In genomic region chr5:89397096-89397495, GRCh38 we compare ENCODE assay signal across 9 cellular contexts.
DNase-seq lines count a peak whose midpoint lies in the region; ATAC-seq and TF ChIP-seq lines count a peak whose summit lies in the region.
"Had no signal": no experiment of that assay in that cellular context is flagged by ENCODE, and none has a peak within 500 bp of the region (broad histone marks: within the 10 kb centered on the region; RNA-seq: fewer than 3 reads in every experiment).

No MANE protein-coding gene starts in this region.

- peak overlapping the region; percentile 20 to 42 for H3K27ac Mint-ChIP-seq in natural killer cell treated with Interleukin-12 subunit alpha and Interleukin-12 subunit beta and Interleukin-15 and Interleukin-18, amount 100 ng/mL, for 72 hours
- H3K27ac Mint-ChIP-seq in WTC11 = no peak overlapping the region

- H3K4me2 ChIP-seq in OCI-LY1 (ENCODE audit: low read length) = peak overlapping the region; percentile 43

- no peaks in the 10 kb centered on the region for H3K9me3 ChIP-seq in OCI-LY1 (ENCODE audit: low read length)

- peak overlapping the region; percentile 24 for H3K4me3 Mint-ChIP-seq in natural killer cell treated with Interleukin-12 subunit alpha and Interleukin-12 subunit beta and Interleukin-15 and Interleukin-18, amount 100 ng/mL, for 72 hours
- no peak overlapping the region for H3K4me3 Mint-ChIP-seq in WTC11

- no peak overlapping the region for H3K4me3 ChIP-seq in OCI-LY1 (ENCODE audit: low read depth, low read length, poor library complexity, severe bottlenecking)

- no peaks in the 10 kb centered on the region for H3K27me3 ChIP-seq in OCI-LY1 (ENCODE audit: insufficient read depth, low read length)

- TF ChIP-seq CTCF in OCI-LY1 (IDR thresholded peaks at IDR 0.05; ENCODE audit: low read length) = no peak
- no peak for TF ChIP-seq CTCF in WTC11 (IDR thresholded peaks at IDR 0.05)

- no peaks in the 10 kb centered on the region for H4K20me1 ChIP-seq in OCI-LY1 (ENCODE audit: insufficient read depth, low read length)

- peak overlapping the region; percentile 14; the same call in 1 of the 2 replicates for H3K9ac ChIP-seq in OCI-LY1 (ENCODE audit: low read length)
- H3K9ac ChIP-seq: parathyroid adenoma had no signal

- no peaks in the 10 kb centered on the region for H3K79me2 ChIP-seq in OCI-LY1 (ENCODE audit: insufficient read depth, low read length)
- H3K79me2 ChIP-seq: parathyroid adenoma had no signal

- no peaks in the 10 kb centered on the region for H3K9me3 Mint-ChIP-seq in natural killer cell treated with Interleukin-12 subunit alpha and Interleukin-12 subunit beta and Interleukin-15 and Interleukin-18, amount 100 ng/mL, for 72 hours
- H3K9me3 Mint-ChIP-seq in WTC11 = no peaks in the 10 kb centered on the region

- H3K4me1 Mint-ChIP-seq in natural killer cell treated with Interleukin-12 subunit alpha and Interleukin-12 subunit beta and Interleukin-15 and Interleukin-18, amount 100 ng/mL, for 72 hours (ENCODE audit: low read depth in 2 of 2) = peaks cover 21 to 22% of the 10 kb centered on the region in 2 donors
- H3K4me1 Mint-ChIP-seq in WTC11 = peaks cover 4% of the 10 kb centered on the region

- ATAC-seq in GM18909 (IDR thresholded peaks at IDR 0.05; ENCODE audit: poor library complexity, unreplicated experiment) (peak; percentile 90), HG02870 (IDR thresholded peaks at IDR 0.05; ENCODE audit: unreplicated experiment) (peak; percentile 47), WTC11 (no peak)
- no peak for ATAC-seq in natural killer cell treated with Interleukin-12 subunit alpha and Interleukin-12 subunit beta and Interleukin-15 and Interleukin-18, amount 100 ng/mL, for 72 hours

- peak overlapping the region; percentile 66 for H2AFZ ChIP-seq in OCI-LY1 (ENCODE audit: low read length)

- POLR2A ChIA-PET in WTC11 (lab: Charles Lee) = no interaction called here

- H3K4me1 ChIP-seq in OCI-LY1 (ENCODE audit: insufficient read depth, low read length, severe bottlenecking) = peaks cover 24% of the 10 kb centered on the region
- H3K4me1 ChIP-seq: parathyroid adenoma had no signal

- no peaks in the 10 kb centered on the region for H3K9me2 ChIP-seq in OCI-LY1 (ENCODE audit: low read depth, low read length)

- peak overlapping the region; percentile 65 for H3K27ac ChIP-seq in OCI-LY1 (ENCODE audit: low read depth, low read length, poor library complexity, severe bottlenecking)
- H3K27ac ChIP-seq: parathyroid adenoma had no signal

- DNase-seq in natural killer cell treated with Interleukin-12 subunit alpha and Interleukin-12 subunit beta and Interleukin-15 and Interleukin-18, amount 100 ng/mL, for 72 hours (ENCODE audit: low spot score) = no peak
- DNase-seq in foreskin melanocyte (no peak), A172 (ENCODE audit: low spot score) (no peak), anterior cingulate cortex (lab: John Stamatoyannopoulos, UW) (no peak), WTC11 (ENCODE audit: low spot score) (no peak)

- no peaks in the 10 kb centered on the region for H3K36me3 Mint-ChIP-seq in natural killer cell treated with Interleukin-12 subunit alpha and Interleukin-12 subunit beta and Interleukin-15 and Interleukin-18, amount 100 ng/mL, for 72 hours
- no peaks in the 10 kb centered on the region for H3K36me3 Mint-ChIP-seq in WTC11

- no peaks in the 10 kb centered on the region for H3K36me3 ChIP-seq in OCI-LY1 (ENCODE audit: insufficient read depth, low read length)

- CTCF ChIA-PET in WTC11 (lab: Charles Lee) = no interaction called here

- no peaks in the 10 kb centered on the region for H3K27me3 Mint-ChIP-seq in natural killer cell treated with Interleukin-12 subunit alpha and Interleukin-12 subunit beta and Interleukin-15 and Interleukin-18, amount 100 ng/mL, for 72 hours
- no peaks in the 10 kb centered on the region for H3K27me3 Mint-ChIP-seq in WTC11 (ENCODE audit: low read depth)

- no peaks in the 10 kb centered on the region for H3F3A ChIP-seq in OCI-LY1 (ENCODE audit: insufficient read depth, low read length)

TF ChIP-seq in WTC11, 78 proteins besides CTCF, POLR2A, EP300 and RAD21 (continues in another document):
- TF ChIP-seq GABPB1 (CRISPR knock-in tag; IDR thresholded peaks at IDR 0.05) (no peak), STAT6 (CRISPR knock-in tag; conservative IDR thresholded peaks at IDR 0.05; ENCODE audit: low read depth) (no peak), AR (CRISPR knock-in tag; IDR thresholded peaks at IDR 0.05) (no peak), PRDM15 (CRISPR knock-in tag; IDR thresholded peaks at IDR 0.05) (no peak), CREB1 (CRISPR knock-in tag; IDR thresholded peaks at IDR 0.05) (no peak), ZBTB21 (CRISPR knock-in tag; IDR thresholded peaks at IDR 0.05; ENCODE audit: borderline replicate concordance) (no peak), NFYB (CRISPR knock-in tag; conservative IDR thresholded peaks at IDR 0.05; ENCODE audit: low read depth) (no peak)
- TF ChIP-seq, protein P1, sequence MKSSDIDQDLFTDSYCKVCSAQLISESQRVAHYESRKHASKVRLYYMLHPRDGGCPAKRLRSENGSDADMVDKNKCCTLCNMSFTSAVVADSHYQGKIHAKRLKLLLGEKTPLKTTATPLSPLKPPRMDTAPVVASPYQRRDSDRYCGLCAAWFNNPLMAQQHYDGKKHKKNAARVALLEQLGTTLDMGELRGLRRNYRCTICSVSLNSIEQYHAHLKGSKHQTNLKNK (CRISPR knock-in tag; IDR thresholded peaks at IDR 0.05) = no peak

Comparison
In these comparisons a context has a peak if more than half of its experiments do, and no peak if none do; other contexts are left out.
1. ATAC-seq: peak in GM18909 (single experiment) and HG02870 (single experiment); none in natural killer cell treated with Interleukin-12 subunit alpha and Interleukin-12 subunit beta and Interleukin-15 and Interleukin-18, amount 100 ng/mL, for 72 hours (0 of 2) and WTC11 (single experiment).